Comparison of ENCODE assay signal across 8 cellular contexts in genomic region chr15:22714358-22715132, GRCh38.
A peak's percentile ranks its signal among the peaks of the same experiment; 100 is the strongest.
DNase-seq lines count a peak whose midpoint lies in the region; ATAC-seq, FAIRE-seq and TF ChIP-seq lines count a peak whose summit lies in the region.
"Not testable (repeated sequence)": the region's sequence is repeated elsewhere in the genome, so short reads cannot be mapped to it uniquely, and the experiment has no call there.

No MANE protein-coding gene starts in this region.

- H3K4me3 Mint-ChIP-seq in CD4-positive, alpha-beta memory T cell = peak overlapping the region; percentile 52 to 80 (median 62)
- peak overlapping the region; percentile 74 for H3K4me3 Mint-ChIP-seq in T-helper 17 cell
- not testable (repeated sequence) for H3K4me3 Mint-ChIP-seq in astrocyte (ENCODE audit: unreplicated experiment)

- not testable (repeated sequence) for H3K27ac ChIP-seq in CD4-positive, alpha-beta memory T cell (ENCODE audit: low read depth, low read length); HUES6 (ENCODE audit: low read depth, low read length); astrocyte (ENCODE audit: low read depth, low read length); foreskin keratinocyte; testis

- H3K27ac Mint-ChIP-seq in CD4-positive, alpha-beta memory T cell; T-helper 17 cell; astrocyte (ENCODE audit: unreplicated experiment): not testable (repeated sequence)

- H3K4me1 Mint-ChIP-seq in CD4-positive, alpha-beta memory T cell; T-helper 17 cell; astrocyte (ENCODE audit: low read depth, unreplicated experiment): not testable (repeated sequence)

- not testable (repeated sequence) for H2AFZ ChIP-seq in astrocyte (ENCODE audit: low read depth, low read length)

- not testable (repeated sequence) for TF ChIP-seq POLR2A in testis (IDR thresholded peaks at IDR 0.05)

- H3K9me3 ChIP-seq in CD4-positive, alpha-beta memory T cell (ENCODE audit: control insufficient read depth in 1 of 2, low read length in 2 of 2); HUES6 (ENCODE audit: control insufficient read depth, insufficient read depth, low read depth, low read length); T-helper 17 cell (ENCODE audit: control insufficient read depth, low read length, poor library complexity, severe bottlenecking); astrocyte (ENCODE audit: insufficient read depth, low read depth, low read length); testis: not testable (repeated sequence)

- not testable (repeated sequence) for FAIRE-seq in astrocyte (lab: Jason Lieb, UNC)

- H3K4me3 ChIP-seq in CD4-positive, alpha-beta memory T cell (ENCODE audit: low read length in 2 of 2); astrocyte (ENCODE audit: insufficient read depth, low read depth, low read length): not testable (repeated sequence)
- H3K4me3 ChIP-seq in HUES6 (ENCODE audit: low read depth, low read length) = peak overlapping the region; percentile 35; the same call in 1 of the 2 replicates
- peak overlapping the region; percentile 38 to 39 for H3K4me3 ChIP-seq in testis

- intact Hi-C loops in CD4-positive, alpha-beta memory T cell (cut with micrococcal nuclease); posterior vena cava (cut with DNase I); testis (cut with DNase I; ENCODE audit: low total_unique reads): not testable (repeated sequence)

- not testable (repeated sequence) for H3K79me2 ChIP-seq in astrocyte (ENCODE audit: insufficient read depth, low read length)

- H3K27me3 ChIP-seq in CD4-positive, alpha-beta memory T cell (ENCODE audit: insufficient read depth, low read length); HUES6 (ENCODE audit: control insufficient read depth, insufficient read depth, low read length); astrocyte (ENCODE audit: insufficient read depth, low read length); testis: not testable (repeated sequence)
- peaks cover 26% of the 10 kb centered on the region for H3K27me3 ChIP-seq in foreskin keratinocyte

- not testable (repeated sequence) for H3K9me3 Mint-ChIP-seq in CD4-positive, alpha-beta memory T cell; astrocyte (ENCODE audit: unreplicated experiment)

- CTCF ChIA-PET in CD4-positive, alpha-beta memory T cell (lab: Charles Lee; ENCODE audit: partially characterized antibody) = not testable (repeated sequence)

- not testable (repeated sequence) for H3K4me1 ChIP-seq in CD4-positive, alpha-beta memory T cell (ENCODE audit: insufficient read depth, low read length); HUES6 (ENCODE audit: control insufficient read depth, insufficient read depth, low read length); astrocyte (ENCODE audit: insufficient read depth, low read length); foreskin keratinocyte; testis

- H3K9ac ChIP-seq in HUES6 (ENCODE audit: low read length); astrocyte (ENCODE audit: low read length): not testable (repeated sequence)

- not testable (repeated sequence) for H3K36me3 ChIP-seq in CD4-positive, alpha-beta memory T cell (ENCODE audit: insufficient read depth, low read length); HUES6 (ENCODE audit: control insufficient read depth, insufficient read depth, low read length); astrocyte (ENCODE audit: insufficient read depth, low read length); testis (ENCODE audit: low read depth, missing control alignments)

- DNase-seq in CD4-positive, alpha-beta memory T cell; T-helper 17 cell; astrocyte (ENCODE audit: low read depth); foreskin keratinocyte; testis: not testable (repeated sequence)
- peak; percentile 14 for DNase-seq in left kidney (ENCODE audit: low read depth, low spot score)
- peak; percentile 74 for DNase-seq in posterior vena cava (ENCODE audit: low spot score)

- not testable (repeated sequence) for H3K36me3 Mint-ChIP-seq in CD4-positive, alpha-beta memory T cell; T-helper 17 cell (ENCODE audit: low read depth); astrocyte (ENCODE audit: low read depth, unreplicated experiment)

- WGBS in testis, 2 donors = 1 to 10% methylated on average over 3 to 30 of the region's 77 CpGs

- not testable (repeated sequence) for H4K20me1 ChIP-seq in astrocyte (ENCODE audit: insufficient read depth, low read length)

- peak overlapping the region; percentile 26 for H3K4me2 ChIP-seq in astrocyte (ENCODE audit: low read length)

- POLR2A ChIA-PET in CD4-positive, alpha-beta memory T cell (lab: Charles Lee; ENCODE audit: partially characterized antibody) = not testable (repeated sequence)

- TF ChIP-seq CTCF in astrocyte (IDR thresholded peaks at IDR 0.05; ENCODE audit: insufficient read depth, low read depth, low read length); foreskin keratinocyte (conservative IDR thresholded peaks at IDR 0.05); testis (IDR thresholded peaks at IDR 0.05): not testable (repeated sequence)

- H3K27me3 Mint-ChIP-seq in CD4-positive, alpha-beta memory T cell = peaks cover 21 to 24% of the 10 kb centered on the region in 2 donors
- H3K27me3 Mint-ChIP-seq in T-helper 17 cell = peaks cover 32% of the 10 kb centered on the region
- peaks cover 17% of the 10 kb centered on the region for H3K27me3 Mint-ChIP-seq in astrocyte (ENCODE audit: low read depth, unreplicated experiment)

- peak; percentile 33 for ATAC-seq in T-helper 17 cell
- ATAC-seq in foreskin keratinocyte = peak; percentile 67
